ENCODE assay signal across 8 cellular contexts in the genomic region with DNA sequence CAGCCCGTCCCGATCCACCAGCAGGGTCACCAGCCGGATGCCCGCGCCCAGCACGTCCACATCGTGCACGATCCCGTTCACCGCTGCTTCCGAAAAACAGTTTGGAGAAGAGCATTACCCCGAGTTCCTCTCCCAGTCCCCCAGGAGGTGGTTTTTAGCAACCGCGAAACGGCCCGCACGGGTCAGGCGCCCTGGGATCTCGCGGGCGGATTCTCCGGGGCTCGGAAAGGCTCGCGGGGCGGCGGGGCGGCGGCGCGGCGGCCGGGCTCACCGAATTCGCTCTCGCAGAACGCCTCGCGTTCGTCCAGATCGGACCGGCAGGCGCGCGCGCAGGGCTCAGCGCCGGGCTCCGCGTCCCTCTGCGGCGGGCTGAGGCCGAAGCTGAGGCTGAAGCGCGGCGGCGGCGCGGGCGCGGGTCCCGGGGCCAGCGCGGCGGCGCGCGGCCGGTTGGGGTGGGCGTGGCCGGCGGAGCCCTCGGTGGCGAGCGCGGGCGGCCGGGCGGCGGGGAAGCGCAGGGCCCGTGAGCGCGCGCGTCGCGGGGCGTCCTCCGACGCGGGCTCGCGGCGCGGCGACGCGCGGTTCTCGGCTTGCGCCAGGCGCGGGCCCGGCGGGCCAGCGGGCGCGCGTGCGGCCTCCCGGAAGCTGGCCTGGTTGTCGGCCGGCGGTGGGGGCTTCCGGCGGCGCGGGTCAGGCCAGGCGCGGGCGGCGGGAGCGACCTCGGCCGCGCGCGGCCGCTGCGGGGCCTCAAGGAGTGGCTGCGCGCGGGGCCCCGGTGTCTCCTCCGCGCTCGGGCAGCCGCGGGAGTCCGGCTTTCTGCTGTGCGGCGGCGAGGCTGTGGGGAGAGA. TPM values are rescaled to one million over a fixed set of nuclear protein-coding genes. Genes with fewer than 3 reads are reported as not detected.
DNase-seq lines count a peak whose midpoint lies in the region; ATAC-seq and TF ChIP-seq lines count a peak whose summit lies in the region.

No MANE protein-coding gene starts in this region.

- H3K4me3 ChIP-seq in gastroesophageal sphincter = peak overlapping the region; percentile 81 to 98

- H3K9me3 ChIP-seq in gastroesophageal sphincter = no peaks in the 10 kb centered on the region

- WGBS in gastroesophageal sphincter (ENCODE audit: low coverage in 1 of 2), 2 donors = 0% methylated on average over 1 of the region's 144 CpGs; no CpG with 5 or more reads in 1 of the 2 donors

- H3K27ac ChIP-seq in gastroesophageal sphincter (peak overlapping the region; percentile 94 to 100 (median 97)), temporal lobe (ENCODE audit: low read depth, low read length) (peak overlapping the region; percentile 92)

- no peaks in the 10 kb centered on the region for H3K27me3 ChIP-seq in gastroesophageal sphincter

- TF ChIP-seq CTCF in gastroesophageal sphincter (IDR thresholded peaks at IDR 0.05) = peak in 3 of 4 experiments; percentile 4 to 36 (median 34)

- peak; percentile 71 to 74 for TF ChIP-seq POLR2A in gastroesophageal sphincter (IDR thresholded peaks at IDR 0.05)

- peaks cover 3 to 32% (median 10%) of the 10 kb centered on the region in 3 donors for H3K4me1 ChIP-seq in gastroesophageal sphincter

- H3K36me3 ChIP-seq in gastroesophageal sphincter = no peaks in the 10 kb centered on the region

- TF ChIP-seq EP300 in gastroesophageal sphincter (IDR thresholded peaks at IDR 0.05) = no peak

- peak; percentile 76 for ATAC-seq in GM21723 (IDR thresholded peaks at IDR 0.05; ENCODE audit: unreplicated experiment)
- ATAC-seq in gastroesophageal sphincter = peak; percentile 94

- DNase-seq in ELF-1 (ENCODE audit: low read depth, low spot score) (peak; percentile 75), KG1 (lab: John Stamatoyannopoulos, UW) (peak; percentile 75), SHP77 treated with DMSO at 0.1 percent for 48 hours (lab: John Stamatoyannopoulos, UW) (peak; percentile 28), nucleus accumbens (lab: John Stamatoyannopoulos, UW) (peak in 53 of 56 donors; percentile 29 to 89 (median 70))
- peak; percentile 68 for DNase-seq in activated naive CD4-positive, alpha-beta T cell treated with Interleukin-2 at 50 U/mL for 16 hours

RNA-seq across cellular contexts. Expression of a gene that starts 2.9 kb away (rescaled TPM):
- total RNA-seq in gastroesophageal sphincter = 10 to 100 TPM in 1 of 4 donors, 1 to 10 TPM in 3; 5.3 to 17.8 (median 7.3) TPM
- 23.4 TPM for total RNA-seq in temporal lobe

RNA-seq across cellular contexts. Expression of a gene that starts 42.2 kb away (rescaled TPM):
- total RNA-seq in gastroesophageal sphincter = 10 to 100 TPM; 15.7 to 34.7 (median 21.0) TPM
- 28.3 TPM for total RNA-seq in temporal lobe

Comparison
In these comparisons a context has a peak if more than half of its experiments do, and no peak if none do; other contexts are left out.
1. Peak in every context shown above with its lines: DNase-seq, ATAC-seq, H3K4me3 ChIP-seq and H3K27ac ChIP-seq.